ENCODE assay signal across 11 cellular contexts in genomic region chr9:114613087-114613486, GRCh38. TPM values are rescaled to one million over a fixed set of nuclear protein-coding genes. Genes with fewer than 3 reads are reported as not detected.
DNase-seq lines count a peak whose midpoint lies in the region; ATAC-seq, FAIRE-seq and TF ChIP-seq lines count a peak whose summit lies in the region.
"Had no signal": no experiment of that assay in that cellular context is flagged by ENCODE, and none has a peak within 500 bp of the region (broad histone marks: within the 10 kb centered on the region; RNA-seq: fewer than 3 reads in every experiment).

No MANE protein-coding gene starts in this region.

- H3K27ac ChIP-seq in BLaER1 (peak overlapping the region; percentile 15; the same call in 1 of the 2 replicates), gastrocnemius medialis (no peak overlapping the region)

- no peaks in the 10 kb centered on the region for H3K27me3 ChIP-seq in BLaER1
- no peaks in the 10 kb centered on the region for H3K27me3 ChIP-seq in gastrocnemius medialis

- FAIRE-seq in H54 (lab: Jason Lieb, UNC) = no peak

- H3K9me3 Mint-ChIP-seq in IgD-negative memory B cell (no peaks in the 10 kb centered on the region), nephron (no peaks in the 10 kb centered on the region)
- H3K9me3 Mint-ChIP-seq in activated naive CD8-positive, alpha-beta T cell treated with anti-CD3 and anti-CD28 coated beads, Interleukin-2, amount 50 U/mL, for 24 hours = no peaks in the 10 kb centered on the region

- H3K27me3 Mint-ChIP-seq in IgD-negative memory B cell = no peaks in the 10 kb centered on the region
- no peaks in the 10 kb centered on the region for H3K27me3 Mint-ChIP-seq in activated naive CD8-positive, alpha-beta T cell treated with anti-CD3 and anti-CD28 coated beads, Interleukin-2, amount 50 U/mL, for 24 hours
- no peaks in the 10 kb centered on the region for H3K27me3 Mint-ChIP-seq in nephron (ENCODE audit: low read depth)

- peaks cover 23% of the 10 kb centered on the region; the same call in 1 of the 2 replicates for H4K20me1 ChIP-seq in BLaER1

- no peak for DNase-seq in activated naive CD8-positive, alpha-beta T cell treated with anti-CD3 and anti-CD28 coated beads, Interleukin-2, amount 50 U/mL, for 24 hours
- DNase-seq in gastrocnemius medialis (no peak), H54 (ENCODE audit: insufficient read length, low spot score) (no peak), 8988T (no peak), NOMO-1 treated with dmso at 0.1 percent for 144 hours (lab: John Stamatoyannopoulos, UW; ENCODE audit: unreplicated experiment) (no peak)
- DNase-seq: NCI-H2227 treated with DMSO at 0.1 percent for 48 hours, SK-N-SH had no signal

- peaks cover 14% of the 10 kb centered on the region; the same call in 1 of the 2 replicates for H3K36me3 ChIP-seq in BLaER1
- no peaks in the 10 kb centered on the region for H3K36me3 ChIP-seq in gastrocnemius medialis

- H3K4me3 Mint-ChIP-seq in IgD-negative memory B cell = peak overlapping the region; percentile 87 to 98 (median 96)
- H3K4me3 Mint-ChIP-seq in activated naive CD8-positive, alpha-beta T cell treated with anti-CD3 and anti-CD28 coated beads, Interleukin-2, amount 50 U/mL, for 24 hours = peak overlapping the region; percentile 89
- H3K4me3 Mint-ChIP-seq in nephron = peak overlapping the region; percentile 83 to 95 (median 88)

- no peak overlapping the region for H3K4me3 ChIP-seq in BLaER1
- no peak overlapping the region for H3K4me3 ChIP-seq in gastrocnemius medialis

- H3K4me1 Mint-ChIP-seq in IgD-negative memory B cell = peaks cover 47 to 56% (median 48%) of the 10 kb centered on the region in 3 donors
- H3K4me1 Mint-ChIP-seq in activated naive CD8-positive, alpha-beta T cell treated with anti-CD3 and anti-CD28 coated beads, Interleukin-2, amount 50 U/mL, for 24 hours = peaks cover 68% of the 10 kb centered on the region
- H3K4me1 Mint-ChIP-seq in nephron = peaks cover 21% of the 10 kb centered on the region

- H3K4me2 ChIP-seq in BLaER1 = peak overlapping the region; percentile 92

- peak; percentile 16 for ATAC-seq in activated naive CD8-positive, alpha-beta T cell treated with anti-CD3 and anti-CD28 coated beads, Interleukin-2, amount 50 U/mL, for 24 hours
- no peak for ATAC-seq in gastrocnemius medialis

- intact Hi-C loops in gastrocnemius medialis (cut with DNase I; ENCODE audit: low total_unique reads) = no loop called here

- TF ChIP-seq CTCF in nephron (IDR thresholded peaks at IDR 0.05; ENCODE audit: unreplicated experiment in 3 of 3) (no peak), gastrocnemius medialis (IDR thresholded peaks at IDR 0.05 in 4 of 5, conservative IDR thresholded peaks at IDR 0.05 in 1 of 5) (no peak)

- H3K27ac Mint-ChIP-seq in IgD-negative memory B cell (peak overlapping the region; percentile 91 to 94 (median 94)), nephron (peak overlapping the region in 2 of 3 experiments; percentile 98)
- peak overlapping the region; percentile 89 for H3K27ac Mint-ChIP-seq in activated naive CD8-positive, alpha-beta T cell treated with anti-CD3 and anti-CD28 coated beads, Interleukin-2, amount 50 U/mL, for 24 hours

- H3K9ac ChIP-seq in BLaER1 = 0 out of 2 replicates have a peak overlapping the region, but pooled peaks have one; percentile 98
- H3K9ac ChIP-seq: SK-N-SH had no signal

- H3K9me3 ChIP-seq in BLaER1 (no peaks in the 10 kb centered on the region), gastrocnemius medialis (no peaks in the 10 kb centered on the region)
- H3K9me3 ChIP-seq: SK-N-SH had no signal

- TF ChIP-seq POLR2A in gastrocnemius medialis (IDR thresholded peaks at IDR 0.05) = no peak
- no peak for TF ChIP-seq POLR2A in H54 (IDR thresholded peaks at IDR 0.05; ENCODE audit: low read depth, low read length)

- H3K4me1 ChIP-seq in BLaER1 (peaks cover 62% of the 10 kb centered on the region), gastrocnemius medialis (peaks cover 7 to 9% of the 10 kb centered on the region in 2 donors)

- H3K36me3 Mint-ChIP-seq in IgD-negative memory B cell = no peaks in the 10 kb centered on the region
- peaks cover 24% of the 10 kb centered on the region for H3K36me3 Mint-ChIP-seq in activated naive CD8-positive, alpha-beta T cell treated with anti-CD3 and anti-CD28 coated beads, Interleukin-2, amount 50 U/mL, for 24 hours (ENCODE audit: low read depth)
- H3K36me3 Mint-ChIP-seq in nephron (ENCODE audit: low read depth) = peaks cover 4% of the 10 kb centered on the region

- in situ Hi-C loops in gastrocnemius medialis (cut with MboI; ENCODE audit: low sequenced_read_pairs in 4 of 4) = no loop called here

RNA-seq across cellular contexts. Expression of gene TMEM268, which starts 2.0 kb away (rescaled TPM):
- polyA plus RNA-seq in IgD-negative memory B cell = 15.9 TPM
- 1 to 10 TPM; 4.9 to 6.0 (median 5.4) TPM for total RNA-seq in gastrocnemius medialis

RNA-seq across cellular contexts. Expression of gene ATP6V1G1, which starts 25.5 kb away (rescaled TPM):
- 361 TPM for polyA plus RNA-seq in IgD-negative memory B cell
- total RNA-seq in gastrocnemius medialis = 100 to 1,000 TPM; 105 to 191 (median 176) TPM

RNA-seq across cellular contexts. Expression of gene TEX53, which starts 44.5 kb away (rescaled TPM):
- polyA plus RNA-seq in IgD-negative memory B cell = not detected
- not detected for total RNA-seq in gastrocnemius medialis
- total RNA-seq: HT1080 had no signal
- polyA plus RNA-seq: SK-N-SH had no signal
